1 cellular context compared by ENCODE assay signal in genomic region chr7:2354173-2355078, GRCh38.
TF ChIP-seq lines count a peak whose summit lies in the region.

Gene EIF3B (plus strand): TSS chr7:2354827. CDS start chr7:2354922, 95 bp downstream.

TF ChIP-seq in HepG2, 621 proteins besides CTCF, POLR2A, EP300 and RAD21 (continued from another document):
- TF ChIP-seq MNT (IDR thresholded peaks at IDR 0.05) (peak; percentile 83), SRSF4 (IDR thresholded peaks at IDR 0.05; ENCODE audit: low read depth, low read length, poor library complexity, severe bottlenecking) (no peak), ARID2 (CRISPR knock-in tag; IDR thresholded peaks at IDR 0.05; ENCODE audit: borderline replicate concordance) (no peak; the same call in 1 of the 2 replicates), PITX1 (CRISPR knock-in tag; IDR thresholded peaks at IDR 0.05) (0 out of 2 replicates have a peak, but pooled peaks have one; percentile 23), ZSCAN21 (CRISPR knock-in tag; IDR thresholded peaks at IDR 0.05; ENCODE audit: borderline replicate concordance) (peak; percentile 2; the same call in 1 of the 2 replicates), HOMEZ (CRISPR knock-in tag; IDR thresholded peaks at IDR 0.05; ENCODE audit: low read depth) (no peak), TEAD2 (CRISPR knock-in tag; IDR thresholded peaks at IDR 0.05) (no peak), NFRKB (IDR thresholded peaks at IDR 0.05) (peak; percentile 74), ZNF557 (CRISPR knock-in tag; IDR thresholded peaks at IDR 0.05) (0 out of 2 replicates have a peak, but pooled peaks have one; percentile 57), USF2 (IDR thresholded peaks at IDR 0.05; ENCODE audit: low read depth, low read length) (no peak), USF2 (CRISPR knock-in tag; IDR thresholded peaks at IDR 0.05; ENCODE audit: borderline replicate concordance) (peak; percentile 91; the same call in 1 of the 2 replicates), SOX6 (IDR thresholded peaks at IDR 0.05) (no peak), SOX6 (CRISPR knock-in tag; IDR thresholded peaks at IDR 0.05) (no peak), MAZ (IDR thresholded peaks at IDR 0.05; ENCODE audit: borderline replicate concordance, low read depth, low read length) (no peak; the same call in 1 of the 2 replicates), MAZ (CRISPR knock-in tag; IDR thresholded peaks at IDR 0.05; ENCODE audit: low read depth) (peak; percentile 29; the same call in 1 of the 2 replicates), TFDP1 (CRISPR knock-in tag; IDR thresholded peaks at IDR 0.05; ENCODE audit: borderline replicate concordance) (peak; percentile 43; the same call in 1 of the 2 replicates), JARID2 (CRISPR knock-in tag; IDR thresholded peaks at IDR 0.05; ENCODE audit: insufficient replicate concordance) (no peak), MIER2 (CRISPR knock-in tag; IDR thresholded peaks at IDR 0.05) (peak; percentile 24; the same call in 1 of the 2 replicates), CENPT (CRISPR knock-in tag; IDR thresholded peaks at IDR 0.05; ENCODE audit: low read depth) (no peak), IRF2 (CRISPR knock-in tag; IDR thresholded peaks at IDR 0.05) (peak; percentile 56; the same call in 1 of the 2 replicates), CREB1 (IDR thresholded peaks at IDR 0.05) (peak; percentile 50), CREB1 (CRISPR knock-in tag; IDR thresholded peaks at IDR 0.05) (peak; percentile 73), ZNF20 (CRISPR knock-in tag; IDR thresholded peaks at IDR 0.05) (no peak), FOXK2 (IDR thresholded peaks at IDR 0.05) (peak; percentile 99), GABPA (IDR thresholded peaks at IDR 0.05; ENCODE audit: low read depth, low read length) (no peak), GABPA (CRISPR knock-in tag; IDR thresholded peaks at IDR 0.05; ENCODE audit: low read depth) (peak; percentile 58; the same call in 1 of the 2 replicates), BCLAF1 (IDR thresholded peaks at IDR 0.05) (no peak), FOXP4 (CRISPR knock-in tag; IDR thresholded peaks at IDR 0.05) (no peak), ZNF205 (CRISPR knock-in tag; IDR thresholded peaks at IDR 0.05) (no peak), TFDP2 (CRISPR knock-in tag; IDR thresholded peaks at IDR 0.05) (peak; percentile 37; the same call in 1 of the 2 replicates), SPEN (CRISPR knock-in tag; IDR thresholded peaks at IDR 0.05; ENCODE audit: low read depth) (peak; percentile 78), POLR2AphosphoS5 (IDR thresholded peaks at IDR 0.05; ENCODE audit: low read depth, low read length) (peak; percentile 71), ZNF652 (CRISPR knock-in tag; IDR thresholded peaks at IDR 0.05; ENCODE audit: borderline replicate concordance, low read depth) (no peak), ELF3 (CRISPR knock-in tag; IDR thresholded peaks at IDR 0.05) (peak; percentile 35), SIN3A (IDR thresholded peaks at IDR 0.05; ENCODE audit: borderline replicate concordance, low read depth, low read length) (peak; percentile 90; the same call in 1 of the 2 replicates), RFX3 (CRISPR knock-in tag; IDR thresholded peaks at IDR 0.05) (no peak), YEATS4 (CRISPR knock-in tag; IDR thresholded peaks at IDR 0.05; ENCODE audit: borderline replicate concordance) (peak; percentile 94), ATF4 (CRISPR knock-in tag; IDR thresholded peaks at IDR 0.05) (no peak), ZNF564 (CRISPR knock-in tag; IDR thresholded peaks at IDR 0.05) (no peak), ZNF124 (CRISPR knock-in tag; IDR thresholded peaks at IDR 0.05) (no peak), XRCC5 (optimal IDR thresholded peaks at IDR 0.05; ENCODE audit: low read length) (peak; percentile 51), ZBTB37 (CRISPR knock-in tag; IDR thresholded peaks at IDR 0.05) (no peak), ZNF296 (CRISPR knock-in tag; conservative IDR thresholded peaks at IDR 0.05) (no peak), ZFP82 (CRISPR knock-in tag; IDR thresholded peaks at IDR 0.05; ENCODE audit: borderline replicate concordance) (0 out of 2 replicates have a peak, but pooled peaks have one; percentile 19), ATF1 (CRISPR knock-in tag; IDR thresholded peaks at IDR 0.05) (peak; percentile 72)
